ENCODE assay signal across 1 cellular context in genomic region chr18:57737661-57738060, GRCh38.
TF ChIP-seq lines count a peak whose summit lies in the region.

No MANE protein-coding gene starts in this region.

TF ChIP-seq in liver, 16 proteins besides CTCF, POLR2A, EP300 and RAD21 (continued from another document):
- TF ChIP-seq, protein P1, sequence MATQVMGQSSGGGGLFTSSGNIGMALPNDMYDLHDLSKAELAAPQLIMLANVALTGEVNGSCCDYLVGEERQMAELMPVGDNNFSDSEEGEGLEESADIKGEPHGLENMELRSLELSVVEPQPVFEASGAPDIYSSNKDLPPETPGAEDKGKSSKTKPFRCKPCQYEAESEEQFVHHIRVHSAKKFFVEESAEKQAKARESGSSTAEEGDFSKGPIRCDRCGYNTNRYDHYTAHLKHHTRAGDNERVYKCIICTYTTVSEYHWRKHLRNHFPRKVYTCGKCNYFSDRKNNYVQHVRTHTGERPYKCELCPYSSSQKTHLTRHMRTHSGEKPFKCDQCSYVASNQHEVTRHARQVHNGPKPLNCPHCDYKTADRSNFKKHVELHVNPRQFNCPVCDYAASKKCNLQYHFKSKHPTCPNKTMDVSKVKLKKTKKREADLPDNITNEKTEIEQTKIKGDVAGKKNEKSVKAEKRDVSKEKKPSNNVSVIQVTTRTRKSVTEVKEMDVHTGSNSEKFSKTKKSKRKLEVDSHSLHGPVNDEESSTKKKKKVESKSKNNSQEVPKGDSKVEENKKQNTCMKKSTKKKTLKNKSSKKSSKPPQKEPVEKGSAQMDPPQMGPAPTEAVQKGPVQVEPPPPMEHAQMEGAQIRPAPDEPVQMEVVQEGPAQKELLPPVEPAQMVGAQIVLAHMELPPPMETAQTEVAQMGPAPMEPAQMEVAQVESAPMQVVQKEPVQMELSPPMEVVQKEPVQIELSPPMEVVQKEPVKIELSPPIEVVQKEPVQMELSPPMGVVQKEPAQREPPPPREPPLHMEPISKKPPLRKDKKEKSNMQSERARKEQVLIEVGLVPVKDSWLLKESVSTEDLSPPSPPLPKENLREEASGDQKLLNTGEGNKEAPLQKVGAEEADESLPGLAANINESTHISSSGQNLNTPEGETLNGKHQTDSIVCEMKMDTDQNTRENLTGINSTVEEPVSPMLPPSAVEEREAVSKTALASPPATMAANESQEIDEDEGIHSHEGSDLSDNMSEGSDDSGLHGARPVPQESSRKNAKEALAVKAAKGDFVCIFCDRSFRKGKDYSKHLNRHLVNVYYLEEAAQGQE (IDR thresholded peaks at IDR 0.05), result no peak
- TF ChIP-seq ATF3 (IDR thresholded peaks at IDR 0.05), result peak; percentile 72
- peak; percentile 43 for TF ChIP-seq HNF4G (IDR thresholded peaks at IDR 0.05)
- TF ChIP-seq JUND (IDR thresholded peaks at IDR 0.05), result peak; percentile 90 to 93
- no peak for TF ChIP-seq FOXA1 (IDR thresholded peaks at IDR 0.05)
- TF ChIP-seq, protein P2, sequence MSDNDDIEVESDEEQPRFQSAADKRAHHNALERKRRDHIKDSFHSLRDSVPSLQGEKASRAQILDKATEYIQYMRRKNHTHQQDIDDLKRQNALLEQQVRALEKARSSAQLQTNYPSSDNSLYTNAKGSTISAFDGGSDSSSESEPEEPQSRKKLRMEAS (IDR thresholded peaks at IDR 0.05), result peak; percentile 70
